In genomic region chr18:65737346-65737745, GRCh38 we compare ENCODE assay signal across 25 cellular contexts. TPM values are rescaled to one million over a fixed set of nuclear protein-coding genes. Genes with fewer than 3 reads are reported as not detected.
DNase-seq lines count a peak whose midpoint lies in the region; FAIRE-seq and TF ChIP-seq lines count a peak whose summit lies in the region.
"Had no signal": no experiment of that assay in that cellular context is flagged by ENCODE, and none has a peak within 500 bp of the region (broad histone marks: within the 10 kb centered on the region; RNA-seq: fewer than 3 reads in every experiment).

No MANE protein-coding gene starts in this region.

- no peak overlapping the region for H2AK5ac ChIP-seq in H1 (ENCODE audit: low read depth, low read length)

- H4K8ac ChIP-seq in H1 (ENCODE audit: extremely low read depth, insufficient read depth, low read length): no peak overlapping the region

- DNase-seq in NCI-H748 (lab: John Stamatoyannopoulos, UW; ENCODE audit: unreplicated experiment): peak; percentile 51
- DNase-seq in NCI-H748 treated with DMSO at 0.1 percent for 48 hours (lab: John Stamatoyannopoulos, UW): no peak
- DNase-seq in NCI-H82 treated with DMSO at 0.1 percent for 48 hours (lab: John Stamatoyannopoulos, UW; ENCODE audit: unreplicated experiment): peak; percentile 62
- DNase-seq in H1 (ENCODE audit: low read depth in 1 of 2, low spot score in 2 of 2): no peak
- DNase-seq in occipital lobe (lab: John Stamatoyannopoulos, UW): no peak
- no peak for DNase-seq in cardiac septum (ENCODE audit: low spot score)
- DNase-seq in SW480 (ENCODE audit: low spot score): no peak
- no peak for DNase-seq in medulla oblongata (ENCODE audit: extremely low spot score)
- DNase-seq: activated CD4-positive, CD25-positive, alpha-beta regulatory T cell; activated CD8-positive, alpha-beta T cell treated with anti-CD3 and anti-CD28 coated beads for 36 hours; amniotic stem cell; central memory CD4-positive, alpha-beta T cell; dorsolateral prefrontal cortex; foreskin keratinocyte; IMR-90; pancreas; sigmoid colon; T1000 had no signal

- H3K4me2 ChIP-seq in H1 (ENCODE audit: insufficient read depth in 1 of 2, low read depth in 2 of 2, low read length in 2 of 2): no peak overlapping the region
- H3K4me2 ChIP-seq: hepatocyte had no signal

- no peak overlapping the region for H3K56ac ChIP-seq in H1 (replicated peaks; ENCODE audit: insufficient read length, low read depth, low read length)

- H2BK15ac ChIP-seq in H1 (ENCODE audit: low read length): no peak overlapping the region

- H4K5ac ChIP-seq in H1 (ENCODE audit: insufficient read length, low read depth, low read length): no peak overlapping the region

- no peak overlapping the region for H3K4ac ChIP-seq in H1 (replicated peaks; ENCODE audit: insufficient read length, low read depth, low read length)

- H4K20me1 ChIP-seq in H1 (replicated peaks in 1 of 2; ENCODE audit: control insufficient read depth in 1 of 2, insufficient read depth in 2 of 2, low read length in 2 of 2): no peaks in the 10 kb centered on the region

- H2BK12ac ChIP-seq in H1 (ENCODE audit: low read depth, low read length): no peak overlapping the region

- no peak for TF ChIP-seq CTCF in H1 (IDR thresholded peaks at IDR 0.05; ENCODE audit: control extremely low read depth in 1 of 3, insufficient read depth in 1 of 3, low read depth in 1 of 3, low read length in 3 of 3)

- H3K18ac ChIP-seq in H1 (ENCODE audit: extremely low read depth, low read length): no peak overlapping the region

- H3K36me3 ChIP-seq in H1 (ENCODE audit: control insufficient read depth in 2 of 4, insufficient read depth in 4 of 4, low read length in 3 of 4): no peaks in the 10 kb centered on the region
- H3K36me3 ChIP-seq: pancreas, sigmoid colon, suprapubic skin, vagina had no signal

- no peak overlapping the region for H3K27ac ChIP-seq in H1 (ENCODE audit: low read depth, low read length)
- H3K27ac ChIP-seq: dorsolateral prefrontal cortex, foreskin keratinocyte, hepatocyte, pancreas, sigmoid colon, suprapubic skin, vagina had no signal

- no peak overlapping the region for H3K23ac ChIP-seq in H1 (ENCODE audit: insufficient read length)

- H3K27me3 ChIP-seq in H1 (replicated peaks in 1 of 4; ENCODE audit: control insufficient read depth in 3 of 4, extremely low read depth in 1 of 4, insufficient read depth in 3 of 4, low read length in 3 of 4): no peaks in the 10 kb centered on the region
- H3K27me3 ChIP-seq: dorsolateral prefrontal cortex, foreskin keratinocyte, hepatocyte, pancreas, sigmoid colon, suprapubic skin, vagina had no signal

- POLR2A ChIA-PET in H1 (lab: Charles Lee; ENCODE audit: partially characterized antibody): no interaction called here

- no peaks in the 10 kb centered on the region for H3K4me1 ChIP-seq in H1 (replicated peaks in 1 of 4; ENCODE audit: control insufficient read depth in 3 of 4, insufficient read depth in 4 of 4, low read length in 3 of 4)
- H3K4me1 ChIP-seq: foreskin keratinocyte, pancreas, sigmoid colon, suprapubic skin, vagina had no signal

- no peaks in the 10 kb centered on the region for H3K23me2 ChIP-seq in H1 (ENCODE audit: low read depth, low read length)

- no peak overlapping the region for H3K14ac ChIP-seq in H1 (ENCODE audit: insufficient read length)

- H2AFZ ChIP-seq in H1 (ENCODE audit: low read length): peak overlapping the region; percentile 82
- H2AFZ ChIP-seq: hepatocyte had no signal

- no peak overlapping the region for H3K9ac ChIP-seq in H1 (replicated peaks in 1 of 4; ENCODE audit: extremely low read depth in 1 of 4, low read depth in 3 of 4, low read length in 3 of 4)

- CTCF ChIA-PET in H1 (lab: Charles Lee; ENCODE audit: partially characterized antibody): interaction anchor here (1.3 kb wide), 1 partner anchor 12 kb away, joined by 5 read pairs; no protein-coding TSS in a partner anchor

- no peak for FAIRE-seq in H1 (lab: Jason Lieb, UNC)
- FAIRE-seq: GM12878, pancreas had no signal

- no peak overlapping the region for H2BK120ac ChIP-seq in H1 (replicated peaks; ENCODE audit: low read depth, low read length)

- no peak overlapping the region for H2BK20ac ChIP-seq in H1 (ENCODE audit: low read length)

- H3K79me1 ChIP-seq in H1 (ENCODE audit: low read depth, low read length): no peaks in the 10 kb centered on the region

- TF ChIP-seq POLR2A in H1 (IDR thresholded peaks at IDR 0.05; ENCODE audit: control extremely low read depth in 1 of 2, low read depth in 2 of 2, low read length in 2 of 2): no peak

- H3K9me3 ChIP-seq in H1 (ENCODE audit: insufficient read depth in 2 of 2, low read depth in 1 of 2, low read length in 1 of 2): no peaks in the 10 kb centered on the region
- H3K9me3 ChIP-seq: pancreas, sigmoid colon, suprapubic skin, vagina had no signal

- no peak for TF ChIP-seq RAD21 in H1 (IDR thresholded peaks at IDR 0.05 in 1 of 2, conservative IDR thresholded peaks at IDR 0.05 in 1 of 2; ENCODE audit: low read depth in 2 of 2, low read length in 2 of 2)

- no peak overlapping the region for H3K4me3 ChIP-seq in H1 (ENCODE audit: extremely low read depth in 1 of 4, insufficient read depth in 2 of 4, low read depth in 3 of 4, low read length in 4 of 4)
- H3K4me3 ChIP-seq: dorsolateral prefrontal cortex, GM12878, hepatocyte, pancreas, sigmoid colon, suprapubic skin, vagina had no signal

- H3K79me2 ChIP-seq in H1 (ENCODE audit: control insufficient read depth in 1 of 2, insufficient read depth in 2 of 2, low read length in 2 of 2): no peaks in the 10 kb centered on the region
- H3K79me2 ChIP-seq: hepatocyte had no signal

- intact Hi-C loops in cardiac septum (cut with DNase I): no loop called here

- WGBS in H1 (ENCODE audit: extremely low coverage in 1 of 2, insufficient coverage in 1 of 2, insufficient read length in 1 of 2, insufficient replicate concordance in 2 of 2, low coverage in 1 of 2, low lambda C conversion rate in 2 of 2, missing lambda C conversion rate in 1 of 2), 2 experiments: 83% methylated on average over 2 of the region's 2 CpGs; no CpG with 5 or more reads in 1 of the 2 experiments

- no peak overlapping the region for H4K91ac ChIP-seq in H1 (replicated peaks; ENCODE audit: insufficient read length, low read length)

- H2BK5ac ChIP-seq in H1 (ENCODE audit: low read depth, low read length): no peak overlapping the region

- TF ChIP-seq EP300 in H1 (IDR thresholded peaks at IDR 0.05; ENCODE audit: borderline replicate concordance in 1 of 2, low read depth in 2 of 2, low read length in 2 of 2): no peak

TF ChIP-seq in H1, 55 proteins besides CTCF, POLR2A, EP300 and RAD21:
- TF ChIP-seq GABPA (IDR thresholded peaks at IDR 0.05; ENCODE audit: borderline replicate concordance, insufficient read depth, low read length) (no peak), KDM5A (IDR thresholded peaks at IDR 0.05; ENCODE audit: low read length) (no peak)

RNA-seq across cellular contexts. Expression of gene CDH7, which starts 13.5 kb away (rescaled TPM):
- total RNA-seq in H1 (2021; fragmentation: NEBNext Ultra II Directional; extraction: Animal tissue kit (Norgen Biotek cat#: 25700)): 1.3 and 1.5 TPM in 2 replicates
- polyA plus RNA-seq in H1 (2011; rRNA removed): 0.67 and 1.00 TPM in 2 replicates
- polyA plus RNA-seq in H1 (2011; cell fraction: cytosol; rRNA removed): 1.0 TPM
- 1.2 TPM for polyA plus RNA-seq in H1 (2011; cell fraction: nucleus; rRNA removed)
- polyA plus RNA-seq in H1 (2012, experiment 1 of 2): 0.74 to 1.2 TPM (median 0.91 TPM) in 4 replicates
- 0.39 TPM for polyA plus RNA-seq in H1 (2012, experiment 2 of 2)
- polyA plus RNA-seq in H1 (2013, experiment 1 of 2): 0.65 TPM
- polyA plus RNA-seq in H1 (2013, experiment 2 of 2): 0.87 TPM
- 3.0 and 4.9 TPM in 2 replicates for polyA minus RNA-seq in H1 (2011; rRNA and poly(A)+ RNA removed)
- 1.5 TPM for polyA minus RNA-seq in H1 (2011; cell fraction: cytosol; rRNA and poly(A)+ RNA removed)
- polyA minus RNA-seq in H1 (2011; cell fraction: nucleus; rRNA and poly(A)+ RNA removed): 3.5 TPM
- total RNA-seq in occipital lobe (2.3 TPM), cardiac septum (0.30 TPM)
- total RNA-seq: activated CD8-positive, alpha-beta T cell treated with anti-CD3 and anti-CD28 coated beads for 36 hours; epithelial cell of proximal tubule; foreskin keratinocyte; GM12878; IMR-90; MCF 10A; pancreas; sigmoid colon; vagina had no signal
- polyA plus RNA-seq: CD14-positive monocyte, foreskin keratinocyte, IMR-90, pancreas had no signal

Comparison
In these comparisons a context has a peak if more than half of its experiments do, and no peak if none do; other contexts are left out.
1. DNase-seq: peak in NCI-H748 (single experiment) and NCI-H82 treated with DMSO at 0.1 percent for 48 hours (single experiment); none in NCI-H748 treated with DMSO at 0.1 percent for 48 hours (single experiment), H1 (0 of 2), occipital lobe (single experiment), cardiac septum (single experiment), SW480 (single experiment) and medulla oblongata (single experiment).